Comparison of ENCODE assay signal across 7 cellular contexts in the genomic region with DNA sequence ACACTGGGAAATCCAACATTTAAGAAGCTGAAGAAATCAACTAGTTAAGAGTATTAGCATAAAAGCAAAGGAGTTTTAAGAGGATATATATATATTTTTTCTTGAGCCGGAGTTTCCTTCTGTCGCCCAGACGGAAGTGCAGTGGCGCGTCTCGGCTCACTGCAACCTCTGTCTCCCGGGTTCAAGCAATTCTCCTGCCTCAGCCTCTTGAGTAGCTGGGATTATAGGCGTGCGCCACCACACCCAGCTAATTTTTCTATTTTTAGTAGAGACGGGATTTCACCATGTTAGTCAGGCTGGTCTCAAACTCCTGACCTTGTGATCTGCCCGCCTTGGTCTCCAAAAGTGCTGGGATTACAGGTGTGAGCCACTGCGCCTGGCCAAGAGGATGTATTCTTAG. TPM values are rescaled to one million over a fixed set of nuclear protein-coding genes. Genes with fewer than 3 reads are reported as not detected.
DNase-seq lines count a peak whose midpoint lies in the region; ATAC-seq and TF ChIP-seq lines count a peak whose summit lies in the region.
"Not testable (repeated sequence)": the region's sequence is repeated elsewhere in the genome, so short reads cannot be mapped to it uniquely, and the experiment has no call there.

No MANE protein-coding gene starts in this region.

- CTCF ChIA-PET in CD8-positive, alpha-beta memory T cell (lab: Charles Lee), result interaction anchor here (1.4 to 14.8 kb wide), 3 partner anchors 10 to 24 kb away, joined by 5 to 204 read pairs (median 6); no protein-coding TSS in a partner anchor

- not testable (repeated sequence) for ATAC-seq in activated T-helper 17 cell treated with anti-CD3 and anti-CD28 coated beads, Interleukin-2, amount 50 U/mL, for 72 hours (replicated peaks); stimulated activated memory B cell treated with anti-CD40 and anti-IgM and Interleukin-4, amounts not matched to agents 10 μg/mL and 1 μg/mL and 100 μg/mL, for 72 hours

- not testable (repeated sequence) for H3K4me3 ChIP-seq in CD8-positive, alpha-beta memory T cell (ENCODE audit: low read length); colonic mucosa; right atrium auricular region

- POLR2A ChIA-PET in CD8-positive, alpha-beta memory T cell (lab: Charles Lee), result not testable (repeated sequence)

- not testable (repeated sequence) for H3K9me3 ChIP-seq in CD8-positive, alpha-beta memory T cell (ENCODE audit: low read length); colonic mucosa; right atrium auricular region

- H3K27me3 ChIP-seq in CD8-positive, alpha-beta memory T cell (ENCODE audit: insufficient read depth, low read length, poor library complexity, severe bottlenecking); colonic mucosa; right atrium auricular region: not testable (repeated sequence)

- H3K4me1 Mint-ChIP-seq in CD8-positive, alpha-beta memory T cell, result peaks cover 83 to 94% (median 93%) of the 10 kb centered on the region in 3 donors
- peaks cover 64% of the 10 kb centered on the region for H3K4me1 Mint-ChIP-seq in T-helper 2 cell treated with Interferon-gamma antibody and Interleukin-4, amounts not matched to agents 5 μg/mL and 100 μg/mL, for 36 hours (ENCODE audit: low read depth)
- H3K4me1 Mint-ChIP-seq in activated T-helper 17 cell treated with anti-CD3 and anti-CD28 coated beads, Interleukin-2, amount 50 U/mL, for 72 hours, result peaks cover 43% of the 10 kb centered on the region
- peaks cover 63% of the 10 kb centered on the region for H3K4me1 Mint-ChIP-seq in nephron
- H3K4me1 Mint-ChIP-seq in stimulated activated memory B cell treated with anti-CD40 and anti-IgM and Interleukin-4, amounts not matched to agents 10 μg/mL and 1 μg/mL and 100 μg/mL, for 72 hours, result peaks cover 88% of the 10 kb centered on the region

- peak overlapping the region in 6 of 7 donors; percentile 6 to 78 (median 59) for H3K4me3 Mint-ChIP-seq in CD8-positive, alpha-beta memory T cell
- peak overlapping the region; percentile 43 for H3K4me3 Mint-ChIP-seq in T-helper 2 cell treated with Interferon-gamma antibody and Interleukin-4, amounts not matched to agents 5 μg/mL and 100 μg/mL, for 36 hours
- peak overlapping the region; percentile 99 for H3K4me3 Mint-ChIP-seq in activated T-helper 17 cell treated with anti-CD3 and anti-CD28 coated beads, Interleukin-2, amount 50 U/mL, for 72 hours
- H3K4me3 Mint-ChIP-seq in nephron, result peak overlapping the region in 1 of 3 experiments; percentile 34
- H3K4me3 Mint-ChIP-seq in stimulated activated memory B cell treated with anti-CD40 and anti-IgM and Interleukin-4, amounts not matched to agents 10 μg/mL and 1 μg/mL and 100 μg/mL, for 72 hours, result not testable (repeated sequence)

- H3K36me3 ChIP-seq in CD8-positive, alpha-beta memory T cell (ENCODE audit: insufficient read depth, low read length); colonic mucosa; right atrium auricular region: not testable (repeated sequence)

- peaks cover 0 to 54% (median 8%) of the 10 kb centered on the region in 3 donors for H3K36me3 Mint-ChIP-seq in CD8-positive, alpha-beta memory T cell
- H3K36me3 Mint-ChIP-seq in T-helper 2 cell treated with Interferon-gamma antibody and Interleukin-4, amounts not matched to agents 5 μg/mL and 100 μg/mL, for 36 hours (ENCODE audit: low read depth), result peaks cover 39% of the 10 kb centered on the region
- H3K36me3 Mint-ChIP-seq in activated T-helper 17 cell treated with anti-CD3 and anti-CD28 coated beads, Interleukin-2, amount 50 U/mL, for 72 hours (ENCODE audit: low read depth), result peaks cover 100% of the 10 kb centered on the region
- H3K36me3 Mint-ChIP-seq in nephron (ENCODE audit: low read depth), result peaks cover 39% of the 10 kb centered on the region
- H3K36me3 Mint-ChIP-seq in stimulated activated memory B cell treated with anti-CD40 and anti-IgM and Interleukin-4, amounts not matched to agents 10 μg/mL and 1 μg/mL and 100 μg/mL, for 72 hours, result peaks cover 46% of the 10 kb centered on the region

- TF ChIP-seq CTCF in colonic mucosa (IDR thresholded peaks at IDR 0.05); right atrium auricular region (IDR thresholded peaks at IDR 0.05); nephron (IDR thresholded peaks at IDR 0.05; ENCODE audit: unreplicated experiment in 3 of 3): not testable (repeated sequence)

- H3K27ac Mint-ChIP-seq in CD8-positive, alpha-beta memory T cell, result peak overlapping the region; percentile 50 to 96 (median 82)
- not testable (repeated sequence) for H3K27ac Mint-ChIP-seq in T-helper 2 cell treated with Interferon-gamma antibody and Interleukin-4, amounts not matched to agents 5 μg/mL and 100 μg/mL, for 36 hours
- peak overlapping the region; percentile 33 for H3K27ac Mint-ChIP-seq in activated T-helper 17 cell treated with anti-CD3 and anti-CD28 coated beads, Interleukin-2, amount 50 U/mL, for 72 hours
- H3K27ac Mint-ChIP-seq in nephron, result peak overlapping the region in 2 of 3 experiments; percentile 47 to 54
- H3K27ac Mint-ChIP-seq in stimulated activated memory B cell treated with anti-CD40 and anti-IgM and Interleukin-4, amounts not matched to agents 10 μg/mL and 1 μg/mL and 100 μg/mL, for 72 hours, result peak overlapping the region; percentile 49

- H3K27ac ChIP-seq in CD8-positive, alpha-beta memory T cell (ENCODE audit: low read depth, low read length), result not testable (repeated sequence)
- H3K27ac ChIP-seq in colonic mucosa, result peak overlapping the region; percentile 64
- peak overlapping the region; percentile 78 to 88 for H3K27ac ChIP-seq in right atrium auricular region

- intact Hi-C loops in colonic mucosa (cut with DNase I), result not testable (repeated sequence)

- H3K27me3 Mint-ChIP-seq in CD8-positive, alpha-beta memory T cell; T-helper 2 cell treated with Interferon-gamma antibody and Interleukin-4, amounts not matched to agents 5 μg/mL and 100 μg/mL, for 36 hours (ENCODE audit: low read depth); activated T-helper 17 cell treated with anti-CD3 and anti-CD28 coated beads, Interleukin-2, amount 50 U/mL, for 72 hours; nephron (ENCODE audit: low read depth); stimulated activated memory B cell treated with anti-CD40 and anti-IgM and Interleukin-4, amounts not matched to agents 10 μg/mL and 1 μg/mL and 100 μg/mL, for 72 hours: not testable (repeated sequence)

- peak overlapping the region in 1 of 2 donors; percentile 42 for H3K9ac ChIP-seq in colonic mucosa (ENCODE audit: low read depth in 2 of 2, low read length in 2 of 2)

- H3K9me3 Mint-ChIP-seq in CD8-positive, alpha-beta memory T cell; T-helper 2 cell treated with Interferon-gamma antibody and Interleukin-4, amounts not matched to agents 5 μg/mL and 100 μg/mL, for 36 hours; activated T-helper 17 cell treated with anti-CD3 and anti-CD28 coated beads, Interleukin-2, amount 50 U/mL, for 72 hours; nephron; stimulated activated memory B cell treated with anti-CD40 and anti-IgM and Interleukin-4, amounts not matched to agents 10 μg/mL and 1 μg/mL and 100 μg/mL, for 72 hours: not testable (repeated sequence)

- not testable (repeated sequence) for DNase-seq in CD8-positive, alpha-beta memory T cell; T-helper 2 cell treated with Interferon-gamma antibody and Interleukin-4, amounts not matched to agents 5 μg/mL and 100 μg/mL, for 36 hours (ENCODE audit: low spot score); colonic mucosa; right atrium auricular region (ENCODE audit: low spot score)

- peaks cover 90% of the 10 kb centered on the region for H3K4me1 ChIP-seq in CD8-positive, alpha-beta memory T cell (ENCODE audit: insufficient read depth, low read length)
- peaks cover 31% of the 10 kb centered on the region for H3K4me1 ChIP-seq in colonic mucosa
- H3K4me1 ChIP-seq in right atrium auricular region, result peaks cover 0 to 93% of the 10 kb centered on the region in 2 donors

RNA-seq across cellular contexts. Expression of gene KMT2E, which starts 8.5 kb away (rescaled TPM):
- 10 to 100 TPM; 81.0 to 87.5 TPM for total RNA-seq in CD8-positive, alpha-beta memory T cell
- polyA plus RNA-seq in CD8-positive, alpha-beta memory T cell, result 237 TPM
- 100 to 1,000 TPM in 1 of 2 donors, 10 to 100 TPM in 1; 85.2 to 181 TPM for total RNA-seq in activated T-helper 17 cell treated with anti-CD3 and anti-CD28 coated beads, Interleukin-2, amount 50 U/mL, for 72 hours
- total RNA-seq in colonic mucosa, result 100 to 1,000 TPM in 1 of 2 donors, 10 to 100 TPM in 1; 78.6 to 116 TPM
- total RNA-seq in right atrium auricular region, result 10 to 100 TPM; 51.4 to 81.3 TPM
